5 cellular contexts compared by ENCODE assay signal in the genomic region with DNA sequence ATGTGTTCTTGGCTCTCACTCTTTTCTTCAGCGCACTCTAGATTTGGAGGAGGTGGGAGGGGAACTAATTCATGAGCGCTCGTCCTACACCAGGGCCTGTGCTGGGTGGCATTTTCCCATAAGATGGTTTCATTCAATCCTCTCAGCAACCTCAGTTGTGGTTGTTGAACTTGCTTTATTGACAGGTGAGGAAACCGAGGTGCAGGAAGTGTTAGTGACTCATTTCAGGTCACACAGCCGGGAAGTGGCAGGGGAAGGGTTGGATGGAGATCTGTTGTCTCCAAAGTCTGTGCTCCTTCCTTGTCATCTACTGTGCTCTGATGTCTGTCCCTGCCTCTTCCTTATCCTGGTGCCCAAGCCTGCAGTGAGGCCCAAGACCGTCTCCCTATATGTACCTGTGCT. TPM values are rescaled to one million over a fixed set of nuclear protein-coding genes. Genes with fewer than 3 reads are reported as not detected.
"Had no signal": no experiment of that assay in that cellular context is flagged by ENCODE, and none has a peak within 500 bp of the region (broad histone marks: within the 10 kb centered on the region; RNA-seq: fewer than 3 reads in every experiment).

No MANE protein-coding gene starts in this region.

RNA-seq across cellular contexts. Expression of a gene that starts 26.9 kb away (rescaled TPM):
- total RNA-seq: glomerular endothelial cell, mesenteric fat pad, neural crest cell, pulmonary artery endothelial cell, spleen had no signal
